Comparison of ENCODE assay signal across 16 cellular contexts in genomic region chr15:42679285-42680141, GRCh38. TPM values are rescaled to one million over a fixed set of nuclear protein-coding genes. Genes with fewer than 3 reads are reported as not detected.
DNase-seq lines count a peak whose midpoint lies in the region; ATAC-seq, FAIRE-seq and TF ChIP-seq lines count a peak whose summit lies in the region.
"Had no signal": no experiment of that assay in that cellular context is flagged by ENCODE, and none has a peak within 500 bp of the region (broad histone marks: within the 10 kb centered on the region; RNA-seq: fewer than 3 reads in every experiment).

No MANE protein-coding gene starts in this region.

- no peak for DNase-seq in Right ventricle myocardium superior
- no peak for DNase-seq in cardiac septum (ENCODE audit: low spot score)
- DNase-seq in RCC 7860 (ENCODE audit: low spot score): peak; percentile 6
- no peak for DNase-seq in upper lobe of right lung
- DNase-seq in activated gamma-delta T cell treated with Interleukin-2 at 50 U/mL for 16 hours: no peak
- no peak for DNase-seq in NCI-H510A (lab: John Stamatoyannopoulos, UW)
- DNase-seq: activated naive CD4-positive, alpha-beta T cell treated with anti-CD3 and anti-CD28 coated beads, Interleukin-2, amount 50 U/mL, for 16 hours; AML-193; endodermal cell; mucosa of descending colon; NCI-H187; ovary had no signal

- no peak for FAIRE-seq in RCC 7860 (lab: Jason Lieb, UNC)

- H3K4me1 ChIP-seq in gastroesophageal sphincter: peaks cover 0 to 12% (median 0%) of the 10 kb centered on the region in 3 donors
- H3K4me1 ChIP-seq in upper lobe of right lung: no peaks in the 10 kb centered on the region
- H3K4me1 ChIP-seq: SJSA1 had no signal

- H3K9me3 ChIP-seq in gastroesophageal sphincter: no peaks in the 10 kb centered on the region
- no peaks in the 10 kb centered on the region for H3K9me3 ChIP-seq in upper lobe of right lung
- H3K9me3 ChIP-seq: mucosa of descending colon, ovary, SJSA1 had no signal

- peak; percentile 89 for ATAC-seq in Right ventricle myocardium superior (ENCODE audit: poor library complexity)
- ATAC-seq in gastroesophageal sphincter: peak; percentile 41
- ATAC-seq in upper lobe of right lung: peak; percentile 24
- ATAC-seq in SK-N-SH treated with all-trans-retinoic acid at 6 μM for 48 hours: no peak
- ATAC-seq: mucosa of descending colon had no signal

- H3K27ac ChIP-seq in gastroesophageal sphincter: no peak overlapping the region
- no peak overlapping the region for H3K27ac ChIP-seq in upper lobe of right lung
- H3K27ac ChIP-seq: KMS-11, ovary, SJSA1 had no signal

- intact Hi-C loops in Right ventricle myocardium superior (cut with DNase I): no loop called here
- intact Hi-C loops in cardiac septum (cut with DNase I): no loop called here
- intact Hi-C loops in upper lobe of right lung (cut with DNase I): no loop called here

- no peak for TF ChIP-seq POLR2A in gastroesophageal sphincter (IDR thresholded peaks at IDR 0.05)

- TF ChIP-seq EP300 in gastroesophageal sphincter (IDR thresholded peaks at IDR 0.05): no peak

- TF ChIP-seq CTCF in gastroesophageal sphincter (IDR thresholded peaks at IDR 0.05): no peak
- no peak for TF ChIP-seq CTCF in upper lobe of right lung (IDR thresholded peaks at IDR 0.05)

- H3K27me3 ChIP-seq in gastroesophageal sphincter (no peaks in the 10 kb centered on the region), upper lobe of right lung (no peaks in the 10 kb centered on the region)
- H3K27me3 ChIP-seq: ovary, SJSA1 had no signal

- WGBS in gastroesophageal sphincter (ENCODE audit: low coverage in 1 of 2), 2 donors: 82 to 95% methylated on average over 6 to 7 of the region's 7 CpGs

- H3K36me3 ChIP-seq in gastroesophageal sphincter (peaks cover 0 to 100% of the 10 kb centered on the region in 2 donors), upper lobe of right lung (peaks cover 70% of the 10 kb centered on the region)
- H3K36me3 ChIP-seq: ovary had no signal

- H3K4me3 ChIP-seq in gastroesophageal sphincter: no peak overlapping the region
- H3K4me3 ChIP-seq in upper lobe of right lung: no peak overlapping the region
- H3K4me3 ChIP-seq: mucosa of descending colon, ovary, SJSA1 had no signal

TF ChIP-seq in SK-N-SH treated with all-trans-retinoic acid at 6 μM for 48 hours, 23 proteins besides CTCF, POLR2A, EP300 and RAD21:
- TF ChIP-seq POU6F1 (CRISPR knock-in tag; IDR thresholded peaks at IDR 0.05; ENCODE audit: borderline replicate concordance, low read depth) (no peak), CSDC2 (CRISPR knock-in tag; IDR thresholded peaks at IDR 0.05) (no peak), TCF4 (CRISPR knock-in tag; IDR thresholded peaks at IDR 0.05; ENCODE audit: borderline replicate concordance) (no peak), BACH2 (CRISPR knock-in tag; IDR thresholded peaks at IDR 0.05; ENCODE audit: borderline replicate concordance) (no peak), ISL1 (CRISPR knock-in tag; IDR thresholded peaks at IDR 0.05) (no peak), PPARA (CRISPR knock-in tag; IDR thresholded peaks at IDR 0.05; ENCODE audit: borderline replicate concordance) (no peak), GLIS3 (CRISPR knock-in tag; IDR thresholded peaks at IDR 0.05) (no peak), ZNF70 (CRISPR knock-in tag; IDR thresholded peaks at IDR 0.05) (no peak), PATZ1 (CRISPR knock-in tag; IDR thresholded peaks at IDR 0.05; ENCODE audit: borderline replicate concordance) (no peak), ZNF565 (CRISPR knock-in tag; conservative IDR thresholded peaks at IDR 0.05; ENCODE audit: low read depth) (no peak)
- TF ChIP-seq, protein P1, sequence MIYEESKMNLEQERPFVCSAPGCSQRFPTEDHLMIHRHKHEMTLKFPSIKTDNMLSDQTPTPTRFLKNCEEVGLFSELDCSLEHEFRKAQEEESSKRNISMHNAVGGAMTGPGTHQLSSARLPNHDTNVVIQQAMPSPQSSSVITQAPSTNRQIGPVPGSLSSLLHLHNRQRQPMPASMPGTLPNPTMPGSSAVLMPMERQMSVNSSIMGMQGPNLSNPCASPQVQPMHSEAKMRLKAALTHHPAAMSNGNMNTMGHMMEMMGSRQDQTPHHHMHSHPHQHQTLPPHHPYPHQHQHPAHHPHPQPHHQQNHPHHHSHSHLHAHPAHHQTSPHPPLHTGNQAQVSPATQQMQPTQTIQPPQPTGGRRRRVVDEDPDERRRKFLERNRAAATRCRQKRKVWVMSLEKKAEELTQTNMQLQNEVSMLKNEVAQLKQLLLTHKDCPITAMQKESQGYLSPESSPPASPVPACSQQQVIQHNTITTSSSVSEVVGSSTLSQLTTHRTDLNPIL (CRISPR knock-in tag; IDR thresholded peaks at IDR 0.05; ENCODE audit: low read depth): no peak
- TF ChIP-seq, protein P2, sequence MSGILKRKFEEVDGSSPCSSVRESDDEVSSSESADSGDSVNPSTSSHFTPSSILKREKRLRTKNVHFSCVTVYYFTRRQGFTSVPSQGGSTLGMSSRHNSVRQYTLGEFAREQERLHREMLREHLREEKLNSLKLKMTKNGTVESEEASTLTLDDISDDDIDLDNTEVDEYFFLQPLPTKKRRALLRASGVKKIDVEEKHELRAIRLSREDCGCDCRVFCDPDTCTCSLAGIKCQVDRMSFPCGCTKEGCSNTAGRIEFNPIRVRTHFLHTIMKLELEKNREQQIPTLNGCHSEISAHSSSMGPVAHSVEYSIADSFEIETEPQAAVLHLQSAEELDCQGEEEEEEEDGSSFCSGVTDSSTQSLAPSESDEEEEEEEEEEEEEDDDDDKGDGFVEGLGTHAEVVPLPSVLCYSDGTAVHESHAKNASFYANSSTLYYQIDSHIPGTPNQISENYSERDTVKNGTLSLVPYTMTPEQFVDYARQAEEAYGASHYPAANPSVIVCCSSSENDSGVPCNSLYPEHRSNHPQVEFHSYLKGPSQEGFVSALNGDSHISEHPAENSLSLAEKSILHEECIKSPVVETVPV (CRISPR knock-in tag; IDR thresholded peaks at IDR 0.05): no peak

RNA-seq across cellular contexts. Expression of gene CDAN1, which starts 57.4 kb away (rescaled TPM):
- total RNA-seq in Right ventricle myocardium superior (6.3 TPM), cardiac septum (6.5 TPM), gastroesophageal sphincter (10 to 100 TPM in 3 of 4 donors, 1 to 10 TPM in 1; 6.5 to 15.7 (median 12.1) TPM), upper lobe of right lung (13.5 TPM)
